ENCODE assay signal across 3 cellular contexts in genomic region chr1:180588121-180588520, GRCh38.
TF ChIP-seq lines count a peak whose summit lies in the region.

No MANE protein-coding gene starts in this region.

TF ChIP-seq in HCT116, 20 proteins besides CTCF, POLR2A, EP300 and RAD21:
- TF ChIP-seq CBX3 (IDR thresholded peaks at IDR 0.05; ENCODE audit: low read depth) (peak; percentile 48; the same call in 1 of the 2 replicates), ZFX (IDR thresholded peaks at IDR 0.05) (no peak), ZNF274 (IDR thresholded peaks at IDR 0.05; ENCODE audit: low read depth, low read length) (no peak)

TF ChIP-seq in HEK293, 187 proteins besides CTCF, POLR2A, EP300 and RAD21:
- no peak for TF ChIP-seq GLIS1 (tag by site-specific recombination; IDR thresholded peaks at IDR 0.05)
- peak; percentile 61 for TF ChIP-seq SETDB1 (IDR thresholded peaks at IDR 0.05; ENCODE audit: insufficient read length, low read length)

TF ChIP-seq in K562, 482 proteins besides CTCF, POLR2A, EP300 and RAD21:
- TF ChIP-seq TRIM28 (IDR thresholded peaks at IDR 0.05) (peak; percentile 96), CBX5 (IDR thresholded peaks at IDR 0.05; ENCODE audit: borderline replicate concordance, low read depth) (peak; percentile 88; the same call in 1 of the 2 replicates), TEAD1 (CRISPR knock-in tag; IDR thresholded peaks at IDR 0.05) (no peak), XRCC3 (IDR thresholded peaks at IDR 0.05) (peak; percentile 93; the same call in 1 of the 2 replicates), SMAD1 (IDR thresholded peaks at IDR 0.05; ENCODE audit: low read depth, low read length, partially characterized antibody) (no peak), KDM1A (IDR thresholded peaks at IDR 0.05) (0 out of 4 replicates have a peak, but pooled peaks of 1 of the 2 experiments have one; percentile 14), TRIM24 (IDR thresholded peaks at IDR 0.05) (peak in 1 of 2 experiments; percentile 49; a peak in 1 of 4 replicates), ZNF280A (IDR thresholded peaks at IDR 0.05; ENCODE audit: low read depth, partially characterized antibody) (peak; percentile 99), ZNF740 (CRISPR knock-in tag; IDR thresholded peaks at IDR 0.05) (no peak), ZNF740 (tag; IDR thresholded peaks at IDR 0.05) (no peak), CBX3 (IDR thresholded peaks at IDR 0.05; ENCODE audit: borderline replicate concordance in 1 of 2, low read length in 2 of 2) (peak in 1 of 2 experiments; percentile 99; a peak in 2 of 3 replicates), ZBTB12 (CRISPR knock-in tag; IDR thresholded peaks at IDR 0.05) (no peak)
